ENCODE assay signal across 8 cellular contexts in genomic region chr7:92833766-92834605, GRCh38. TPM values are rescaled to one million over a fixed set of nuclear protein-coding genes. Genes with fewer than 3 reads are reported as not detected.
DNase-seq lines count a peak whose midpoint lies in the region; ATAC-seq and TF ChIP-seq lines count a peak whose summit lies in the region.

No MANE protein-coding gene starts in this region.

- peak overlapping the region; percentile 76 for H3K4ac ChIP-seq in neuronal stem cell (ENCODE audit: low read length)

- H3K27me3 ChIP-seq in neuronal stem cell (ENCODE audit: control insufficient read depth in 3 of 3, insufficient read depth in 3 of 3, low read depth in 1 of 3, low read length in 3 of 3) (peaks cover 0 to 13% (median 0%) of the 10 kb centered on the region in 3 experiments), thymus (ENCODE audit: control insufficient read depth, insufficient read depth) (no peaks in the 10 kb centered on the region)

- H2BK12ac ChIP-seq in neuronal stem cell (ENCODE audit: low read length): peak overlapping the region; percentile 97

- H2AK5ac ChIP-seq in neuronal stem cell (ENCODE audit: low read depth, low read length): no peak overlapping the region

- no peak; the same call in 1 of the 2 replicates for TF ChIP-seq CTCF in RWPE1 (conservative IDR thresholded peaks at IDR 0.05; ENCODE audit: low read depth)

- H3K9ac ChIP-seq in neuronal stem cell (ENCODE audit: low read depth, low read length, poor library complexity): peak overlapping the region; percentile 91

- peak overlapping the region; percentile 89 for H2BK15ac ChIP-seq in neuronal stem cell (ENCODE audit: low read length)

- H3K4me2 ChIP-seq in neuronal stem cell (ENCODE audit: insufficient read depth, low read length, poor library complexity, severe bottlenecking): peak overlapping the region; percentile 97

- H3K14ac ChIP-seq in neuronal stem cell (ENCODE audit: low read length): peak overlapping the region; percentile 82

- peak overlapping the region; percentile 96 for H3K18ac ChIP-seq in neuronal stem cell (ENCODE audit: low read length)

- H3K4me3 ChIP-seq in neuronal stem cell (ENCODE audit: low read length in 2 of 2): peak overlapping the region; percentile 72 to 91
- H3K4me3 ChIP-seq in thymus (ENCODE audit: low read length): peak overlapping the region; percentile 93

- H2BK5ac ChIP-seq in neuronal stem cell (ENCODE audit: low read length): peak overlapping the region; percentile 30

- peaks cover 5 to 10% of the 10 kb centered on the region in 2 donors for H3K4me1 ChIP-seq in neuronal stem cell (ENCODE audit: control insufficient read depth in 2 of 2, insufficient read depth in 1 of 2, low read depth in 1 of 2, low read length in 2 of 2)
- no peaks in the 10 kb centered on the region for H3K4me1 ChIP-seq in thymus (ENCODE audit: control insufficient read depth, insufficient read depth, low read length)

- H4K91ac ChIP-seq in neuronal stem cell (ENCODE audit: low read depth, low read length, poor library complexity): no peak overlapping the region

- peak; percentile 85 for DNase-seq in Caki2 (ENCODE audit: low read depth)
- peak; percentile 59 for DNase-seq in RWPE1 (ENCODE audit: low spot score)
- DNase-seq in activated gamma-delta T cell treated with anti-CD3 and anti-CD28 coated beads, Interleukin-2, amount 50 U/mL, for 16 hours (ENCODE audit: low read depth): peak; percentile 44
- DNase-seq in foreskin melanocyte: peak; percentile 69
- peak; percentile 31 for DNase-seq in neuronal stem cell (ENCODE audit: low spot score)

- H3K36me3 ChIP-seq in neuronal stem cell (replicated peaks in 1 of 2; ENCODE audit: control insufficient read depth in 2 of 2, insufficient read depth in 2 of 2, low read length in 2 of 2): peaks cover 0 to 33% of the 10 kb centered on the region in 2 donors
- no peaks in the 10 kb centered on the region for H3K36me3 ChIP-seq in thymus (ENCODE audit: control insufficient read depth, insufficient read depth)

- peak overlapping the region; percentile 80 for H3K23ac ChIP-seq in neuronal stem cell (ENCODE audit: low read depth, low read length, poor library complexity)

- WGBS in neuronal stem cell (ENCODE audit: extremely low coverage in 2 of 2, insufficient read length in 2 of 2, insufficient replicate concordance in 1 of 2), 2 donors: no CpG with 5 or more reads among the region's 59 CpGs
- under 1% methylated on average over 59 of the region's 59 CpGs for WGBS in thymus

- H3K27ac ChIP-seq in RWPE1 (peak overlapping the region; percentile 96), neuronal stem cell (replicated peaks; ENCODE audit: low read length) (peak overlapping the region; percentile 74), thymus (ENCODE audit: low read depth) (peak overlapping the region; percentile 86)

- H3K9me3 ChIP-seq in neuronal stem cell (replicated peaks in 1 of 2; ENCODE audit: control insufficient read depth in 2 of 2, insufficient read depth in 1 of 2, low read depth in 1 of 2, low read length in 2 of 2) (peaks cover 0 to 20% of the 10 kb centered on the region in 2 donors), thymus (ENCODE audit: control insufficient read depth) (no peaks in the 10 kb centered on the region)

- no peaks in the 10 kb centered on the region for H3K79me1 ChIP-seq in neuronal stem cell (ENCODE audit: low read depth, low read length)

- CTCF ChIA-PET in RWPE1 (lab: Yijun Ruan, JAX): interaction anchor here (0.6 to 2.4 kb wide), 12 partner anchors 12 to 213 kb away, joined by 3 to 18 read pairs (median 4); no protein-coding TSS in a partner anchor

- ATAC-seq in GM19328 (IDR thresholded peaks at IDR 0.05; ENCODE audit: unreplicated experiment) (peak; percentile 42), HG03460 (IDR thresholded peaks at IDR 0.05; ENCODE audit: unreplicated experiment) (peak; percentile 47)

- POLR2A ChIA-PET in RWPE1 (lab: Yijun Ruan, JAX; ENCODE audit: low non-redundant PET): no interaction called here

- in situ Hi-C loops in Caki2 (cut with HindIII; ENCODE audit: low pct_unique_long_range_greater_than_20kb, low sequenced_read_pairs): no loop called here

- H4K8ac ChIP-seq in neuronal stem cell (ENCODE audit: low read depth, low read length): peak overlapping the region; percentile 82

- H2BK120ac ChIP-seq in neuronal stem cell (ENCODE audit: low read depth, low read length): peak overlapping the region; percentile 72

- H2AFZ ChIP-seq in neuronal stem cell (ENCODE audit: low read length): peak overlapping the region; percentile 96

RNA-seq across cellular contexts. Expression of gene CDK6, which starts 2.4 kb away (rescaled TPM):
- 28.6 and 34.8 TPM in 2 replicates for total RNA-seq in Caki2 (2014; rRNA removed; shearing (Covaris generic); ENCODE audit: low replicate concordance)
- 6.8 TPM for polyA plus RNA-seq in neuronal stem cell (2013, experiment 1 of 2)
- polyA plus RNA-seq in neuronal stem cell (2013, experiment 2 of 2): 7.1 TPM
- polyA plus RNA-seq in thymus: 6.5 TPM

Comparison
In these comparisons a context has a peak if more than half of its experiments do, and no peak if none do; other contexts are left out.
1. Peak in every context shown above with its lines: DNase-seq, ATAC-seq, H3K4me3 ChIP-seq and H3K27ac ChIP-seq.
2. DNase-seq: peak in every context shown above with its lines; median percentile 85 in Caki2; 69 in foreskin melanocyte; 59 in RWPE1; 44 in activated gamma-delta T cell treated with anti-CD3 and anti-CD28 coated beads, Interleukin-2, amount 50 U/mL, for 16 hours; 31 in neuronal stem cell.